8 cellular contexts compared by ENCODE assay signal in genomic region chr5:176543428-176544182, GRCh38. TPM values are rescaled to one million over a fixed set of nuclear protein-coding genes. Genes with fewer than 3 reads are reported as not detected.
DNase-seq lines count a peak whose midpoint lies in the region; ATAC-seq, FAIRE-seq and TF ChIP-seq lines count a peak whose summit lies in the region.

No MANE protein-coding gene starts in this region.

- H3K4me3 ChIP-seq in body of pancreas (peak overlapping the region; percentile 45 to 48), iPS-18c (ENCODE audit: insufficient read depth, low read depth, low read length) (peak overlapping the region; percentile 77), small intestine (ENCODE audit: low read depth in 1 of 2, low read length in 2 of 2) (peak overlapping the region; percentile 58 to 90)

- no peak for FAIRE-seq in small intestine (lab: Jason Lieb, UNC)

- peak; percentile 22 to 55 (median 49) for TF ChIP-seq POLR2A in body of pancreas (IDR thresholded peaks at IDR 0.05)

- H3K4me1 ChIP-seq in body of pancreas (peaks cover 25% of the 10 kb centered on the region), small intestine (ENCODE audit: control insufficient read depth in 2 of 2, insufficient read depth in 1 of 2, low read depth in 1 of 2, low read length in 1 of 2) (peaks cover 3 to 7% of the 10 kb centered on the region in 2 donors)

- H3K9me3 ChIP-seq in body of pancreas (no peaks in the 10 kb centered on the region), iPS-18c (ENCODE audit: control insufficient read depth, insufficient read depth, low read length) (no peaks in the 10 kb centered on the region), small intestine (ENCODE audit: control insufficient read depth, low read depth) (no peaks in the 10 kb centered on the region)

- H3K36me3 ChIP-seq in body of pancreas (replicated peaks in 1 of 2; ENCODE audit: insufficient read depth in 1 of 2, low read depth in 2 of 2) (no peaks in the 10 kb centered on the region), small intestine (ENCODE audit: control insufficient read depth in 2 of 2, insufficient read depth in 2 of 2, low read length in 2 of 2) (no peaks in the 10 kb centered on the region)

- whole genome bisulfite sequencing in body of pancreas, 2 donors = 1% methylated on average over 63 of the region's 63 CpGs; no CpG with 5 or more reads in 1 of the 2 donors
- 0% methylated on average over 47 to 63 of the region's 63 CpGs for WGBS in small intestine, 3 donors

- in situ Hi-C loops in GM13976 (cut with MboI; ENCODE audit: low sequenced_read_pairs, unreplicated experiment) = no loop called here

- peak overlapping the region; percentile 28 to 82 (median 68) for H3K27ac ChIP-seq in body of pancreas
- peak overlapping the region; percentile 98 to 99 for H3K27ac ChIP-seq in small intestine (ENCODE audit: low read depth in 1 of 2, low read length in 1 of 2)

- no peaks in the 10 kb centered on the region for H3K27me3 ChIP-seq in body of pancreas
- H3K27me3 ChIP-seq in small intestine (ENCODE audit: control insufficient read depth in 2 of 2, insufficient read depth in 2 of 2, low read length in 2 of 2) = no peaks in the 10 kb centered on the region

- DNase-seq in GM13976 (ENCODE audit: low spot score) (peak; percentile 80), NCI-H1092 treated with DMSO at 0.1 percent for 48 hours (lab: John Stamatoyannopoulos, UW) (peak; percentile 30), T-helper 9 cell (peak; percentile 63), body of pancreas (peak; percentile 69 to 79 (median 74)), small intestine (peak; percentile 90), OCI-M2 (lab: John Stamatoyannopoulos, UW; ENCODE audit: unreplicated experiment) (no peak)

- intact Hi-C loops in body of pancreas (cut with DNase I) = no loop called here

- ATAC-seq in HG02623 (IDR thresholded peaks at IDR 0.05; ENCODE audit: unreplicated experiment) = peak; percentile 62
- ATAC-seq in body of pancreas = peak; percentile 83

- TF ChIP-seq CTCF in GM13976 (IDR thresholded peaks at IDR 0.05; ENCODE audit: borderline replicate concordance, control extremely low read depth, extremely low read depth, insufficient read depth, missing control alignments) = no peak
- peak in 1 of 7 experiments; percentile 7 for TF ChIP-seq CTCF in body of pancreas (IDR thresholded peaks at IDR 0.05)

RNA-seq across cellular contexts. Expression of gene CDHR2, which starts 5.5 kb away (rescaled TPM):
- 1 to 10 TPM in 1 of 2 donors, not detected in 1; 1.3 TPM for total RNA-seq in body of pancreas
- polyA plus RNA-seq in small intestine = 100 to 1,000 TPM in 2 of 3 donors, 10 to 100 TPM in 1; 50.1 to 545 (median 411) TPM

RNA-seq across cellular contexts. Expression of gene RNF44, which starts 6.4 kb away (rescaled TPM):
- total RNA-seq in body of pancreas = 10 to 100 TPM; 10.9 to 38.6 TPM
- 10 to 100 TPM; 13.5 to 27.0 (median 14.5) TPM for polyA plus RNA-seq in small intestine
